In the genomic region with DNA sequence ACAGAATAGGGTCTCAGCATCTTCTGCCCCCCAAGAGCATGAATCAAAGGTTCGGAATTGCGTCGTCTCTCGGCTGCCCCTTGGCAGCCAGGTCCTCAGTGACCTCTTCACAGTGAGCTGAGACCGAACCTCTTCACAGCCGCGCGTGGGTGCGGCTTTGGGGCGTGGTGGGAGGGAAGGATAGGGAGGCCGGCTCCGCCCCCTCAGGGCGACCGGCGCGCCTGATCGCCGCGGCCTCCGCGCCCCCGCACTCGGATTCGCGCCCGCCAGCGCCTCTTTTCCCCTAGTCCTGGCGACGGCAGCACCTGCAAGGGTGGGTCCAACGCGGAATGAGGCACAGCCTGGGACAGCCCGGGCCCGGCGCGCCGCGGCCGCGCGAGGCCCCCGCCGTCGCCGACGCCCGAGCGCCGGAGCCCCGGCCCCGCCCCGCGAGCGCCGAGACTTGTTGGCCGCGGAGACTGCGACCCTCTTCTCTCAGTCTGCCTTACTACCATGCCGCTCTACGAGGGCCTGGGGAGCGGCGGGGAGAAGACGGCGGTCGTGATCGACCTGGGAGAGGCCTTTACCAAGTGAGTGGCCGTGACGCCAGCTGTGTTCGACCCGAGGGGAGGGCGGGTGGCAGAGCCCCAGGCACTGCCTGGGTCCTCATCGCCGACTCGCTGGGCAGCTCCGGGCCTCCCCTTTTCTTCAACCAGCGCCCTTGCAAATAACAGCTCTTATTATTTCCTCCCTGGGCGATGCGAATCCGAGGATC, we compare ENCODE assay signal across 8 cellular contexts. TPM values are rescaled to one million over a fixed set of nuclear protein-coding genes. Genes with fewer than 3 reads are reported as not detected.
DNase-seq lines count a peak whose midpoint lies in the region; ATAC-seq and TF ChIP-seq lines count a peak whose summit lies in the region.

TSS of gene ACTR10 (plus strand) at position 424 of the 754 bp plus-strand sequence. CDS start at position 493, 69 bp downstream.

- DNase-seq in DMS53 (lab: John Stamatoyannopoulos, UW) (peak; percentile 92), erythroblast (lab: John Stamatoyannopoulos, UW) (peak; percentile 89 to 93)
- peak; percentile 78 for DNase-seq in Jurkat, Clone E6-1 (ENCODE audit: low read depth, low spot score)
- DNase-seq in activated T-cell treated with anti-CD3 and anti-CD28 coated beads, Interleukin-2, amount 50 U/mL, for 24 hours, result peak; percentile 95
- peak; percentile 67 to 79 for DNase-seq in stimulated activated CD8-positive, alpha-beta memory T cell treated with anti-CD3 and anti-CD28 coated beads, Interleukin-4, amount 100 ng/mL, for 4 hours (ENCODE audit: low read depth in 2 of 2, low spot score in 1 of 2)

- peak; percentile 96 for ATAC-seq in GM21717 (IDR thresholded peaks at IDR 0.05; ENCODE audit: unreplicated experiment)

- no peaks in the 10 kb centered on the region for H3K9me3 Mint-ChIP-seq in activated T-cell treated with anti-CD3 and anti-CD28 coated beads, Interleukin-2, amount 50 U/mL, for 24 hours

- H3K27me3 ChIP-seq in mucosa of rectum (ENCODE audit: control insufficient read depth in 2 of 2, insufficient read depth in 2 of 2, low read length in 2 of 2), result no peaks in the 10 kb centered on the region

- H3K27ac ChIP-seq in mucosa of rectum (ENCODE audit: low read depth in 2 of 2, low read length in 2 of 2), result peak within 1 kb of the TSS; percentile 92 to 93

- H3K4me1 Mint-ChIP-seq in activated T-cell treated with anti-CD3 and anti-CD28 coated beads, Interleukin-2, amount 50 U/mL, for 24 hours (ENCODE audit: low read depth), result peaks cover 42% of the 10 kb centered on the region

- H3K27ac Mint-ChIP-seq in activated T-cell treated with anti-CD3 and anti-CD28 coated beads, Interleukin-2, amount 50 U/mL, for 24 hours, result peak within 1 kb of the TSS; percentile 96

- no peaks in the 10 kb centered on the region for H3K9me3 ChIP-seq in mucosa of rectum (ENCODE audit: control insufficient read depth in 2 of 2, low read length in 2 of 2)

- no peaks in the 10 kb centered on the region for H3K27me3 Mint-ChIP-seq in activated T-cell treated with anti-CD3 and anti-CD28 coated beads, Interleukin-2, amount 50 U/mL, for 24 hours

- H3K4me1 ChIP-seq in mucosa of rectum (ENCODE audit: control insufficient read depth in 2 of 2, insufficient read depth in 2 of 2, low read length in 2 of 2), result peaks cover 10 to 15% of the 10 kb centered on the region in 2 donors

- peak within 1 kb of the TSS; percentile 97 for H3K4me3 Mint-ChIP-seq in activated T-cell treated with anti-CD3 and anti-CD28 coated beads, Interleukin-2, amount 50 U/mL, for 24 hours

- H3K4me3 ChIP-seq in Jurkat, Clone E6-1 (ENCODE audit: low read length), result peak within 1 kb of the TSS; percentile 93
- H3K4me3 ChIP-seq in mucosa of rectum (ENCODE audit: low read length in 2 of 2), result peak within 1 kb of the TSS; percentile 85 to 97

- peak; percentile 77 for TF ChIP-seq POLR2A in erythroblast (IDR thresholded peaks at IDR 0.05; ENCODE audit: low read length)

- peaks cover 25% of the 10 kb centered on the region for H3K36me3 Mint-ChIP-seq in activated T-cell treated with anti-CD3 and anti-CD28 coated beads, Interleukin-2, amount 50 U/mL, for 24 hours (ENCODE audit: low read depth)

- H3K36me3 ChIP-seq in mucosa of rectum (ENCODE audit: control insufficient read depth in 2 of 2, insufficient read depth in 2 of 2, low read length in 2 of 2), result peaks cover 0 to 8% of the 10 kb centered on the region in 2 donors

- H3K9ac ChIP-seq in mucosa of rectum (ENCODE audit: low read depth in 1 of 2, low read length in 2 of 2), result peak within 1 kb of the TSS; percentile 85 to 94

TF ChIP-seq in PFSK-1, 5 proteins besides CTCF, POLR2A, EP300 and RAD21:
- TF ChIP-seq SIN3A (IDR thresholded peaks at IDR 0.05; ENCODE audit: borderline replicate concordance, insufficient read depth, low read length) (no peak), FOXP2 (optimal IDR thresholded peaks at IDR 0.05; ENCODE audit: borderline replicate concordance, extremely low read depth, extremely low read length, insufficient read depth) (peak; percentile 72), TAF1 (IDR thresholded peaks at IDR 0.05; ENCODE audit: borderline replicate concordance, insufficient read depth, low read length) (no peak), POLR2AphosphoS5 (IDR thresholded peaks at IDR 0.05; ENCODE audit: low read depth, low read length) (peak; percentile 68)
- TF ChIP-seq, protein P1, sequence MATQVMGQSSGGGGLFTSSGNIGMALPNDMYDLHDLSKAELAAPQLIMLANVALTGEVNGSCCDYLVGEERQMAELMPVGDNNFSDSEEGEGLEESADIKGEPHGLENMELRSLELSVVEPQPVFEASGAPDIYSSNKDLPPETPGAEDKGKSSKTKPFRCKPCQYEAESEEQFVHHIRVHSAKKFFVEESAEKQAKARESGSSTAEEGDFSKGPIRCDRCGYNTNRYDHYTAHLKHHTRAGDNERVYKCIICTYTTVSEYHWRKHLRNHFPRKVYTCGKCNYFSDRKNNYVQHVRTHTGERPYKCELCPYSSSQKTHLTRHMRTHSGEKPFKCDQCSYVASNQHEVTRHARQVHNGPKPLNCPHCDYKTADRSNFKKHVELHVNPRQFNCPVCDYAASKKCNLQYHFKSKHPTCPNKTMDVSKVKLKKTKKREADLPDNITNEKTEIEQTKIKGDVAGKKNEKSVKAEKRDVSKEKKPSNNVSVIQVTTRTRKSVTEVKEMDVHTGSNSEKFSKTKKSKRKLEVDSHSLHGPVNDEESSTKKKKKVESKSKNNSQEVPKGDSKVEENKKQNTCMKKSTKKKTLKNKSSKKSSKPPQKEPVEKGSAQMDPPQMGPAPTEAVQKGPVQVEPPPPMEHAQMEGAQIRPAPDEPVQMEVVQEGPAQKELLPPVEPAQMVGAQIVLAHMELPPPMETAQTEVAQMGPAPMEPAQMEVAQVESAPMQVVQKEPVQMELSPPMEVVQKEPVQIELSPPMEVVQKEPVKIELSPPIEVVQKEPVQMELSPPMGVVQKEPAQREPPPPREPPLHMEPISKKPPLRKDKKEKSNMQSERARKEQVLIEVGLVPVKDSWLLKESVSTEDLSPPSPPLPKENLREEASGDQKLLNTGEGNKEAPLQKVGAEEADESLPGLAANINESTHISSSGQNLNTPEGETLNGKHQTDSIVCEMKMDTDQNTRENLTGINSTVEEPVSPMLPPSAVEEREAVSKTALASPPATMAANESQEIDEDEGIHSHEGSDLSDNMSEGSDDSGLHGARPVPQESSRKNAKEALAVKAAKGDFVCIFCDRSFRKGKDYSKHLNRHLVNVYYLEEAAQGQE (IDR thresholded peaks at IDR 0.05; ENCODE audit: insufficient read depth in 1 of 2, low read depth in 2 of 2, low read length in 2 of 2), result no peak

RNA-seq across cellular contexts. Expression of gene ACTR10, which starts in this region (rescaled TPM):
- 54.6 TPM for polyA plus RNA-seq in Jurkat, Clone E6-1 (2012; ENCODE audit: insufficient read depth, insufficient read length)
- 15.1 TPM for polyA plus RNA-seq in PFSK-1 (2012; ENCODE audit: insufficient read length, low read depth)

Comparison
In these comparisons a context has a peak if more than half of its experiments do, and no peak if none do; other contexts are left out.
1. Peak in every context shown above with its lines: DNase-seq, ATAC-seq, H3K4me3 ChIP-seq and H3K27ac ChIP-seq.